Comparison of ENCODE assay signal across 32 cellular contexts in the genomic region with DNA sequence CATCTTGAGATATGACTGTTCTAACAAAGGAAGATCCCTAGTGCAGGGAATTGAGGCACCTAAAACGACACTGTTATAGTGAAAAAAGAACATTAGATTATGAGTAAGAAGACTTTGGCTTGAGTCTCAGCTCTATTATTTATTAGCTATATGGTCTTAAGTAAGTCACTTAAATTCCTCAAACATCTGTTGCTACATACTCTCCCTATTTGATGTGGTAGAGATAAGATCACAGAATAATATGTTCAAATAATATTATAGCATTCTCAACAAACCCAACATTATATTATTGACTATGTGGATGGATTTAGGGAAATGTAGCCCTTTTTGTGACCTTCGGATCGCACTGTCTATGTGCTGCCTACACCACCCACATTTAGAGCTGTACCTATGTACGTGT.
"Had no signal": no experiment of that assay in that cellular context is flagged by ENCODE, and none has a peak within 500 bp of the region (broad histone marks: within the 10 kb centered on the region; RNA-seq: fewer than 3 reads in every experiment).

No MANE protein-coding gene starts in this region.

- DNase-seq: activated CD4-positive, alpha-beta memory T cell treated with anti-CD3 and anti-CD28 coated beads, Interleukin-2, amount 10 ng/mL, durations not matched to agents 7 days and 5 days; activated CD4-positive, alpha-beta T cell treated with anti-CD3 and anti-CD28 coated beads for 1 hour; activated CD4-positive, alpha-beta T cell treated with anti-CD3 and anti-CD28 coated beads for 36 hours; activated CD4-positive, alpha-beta T cell treated with anti-CD3 and anti-CD28 coated beads for 48 hours; activated CD4-positive, alpha-beta T cell treated with anti-CD3 and anti-CD28 coated beads, Interleukin-2, amount 10 ng/mL, durations not matched to agents 7 days and 5 days; activated CD4-positive, alpha-beta T cell treated with anti-CD3 and anti-CD28 coated beads, Interleukin-2, amount 50 U/mL, for 48 hours; activated CD4-positive, CD25-positive, alpha-beta regulatory T cell; activated CD8-positive, alpha-beta memory T cell treated with anti-CD3 and anti-CD28 coated beads for 24 hours; activated CD8-positive, alpha-beta memory T cell treated with anti-CD3 and anti-CD28 coated beads, Interleukin-2, amount 10 ng/mL, durations not matched to agents 7 days and 5 days; activated CD8-positive, alpha-beta memory T cell treated with anti-CD3 and anti-CD28 coated beads, Interleukin-2, amount 50 U/mL, for 48 hours; activated CD8-positive, alpha-beta T cell treated with anti-CD3 and anti-CD28 coated beads, Interleukin-2, amount 10 ng/mL, durations not matched to agents 7 days and 5 days; activated effector memory CD4-positive, alpha-beta T cell treated with Interleukin-2 at 50 U/mL for 16 hours; activated gamma-delta T cell; activated naive CD4-positive, alpha-beta T cell treated with anti-CD3 and anti-CD28 coated beads, Interleukin-2, amount 10 ng/mL, durations not matched to agents 7 days and 5 days; activated naive CD4-positive, alpha-beta T cell treated with Interleukin-2 at 50 U/mL for 16 hours; activated naive CD8-positive, alpha-beta T cell treated with anti-CD3 and anti-CD28 coated beads, Interleukin-2, amount 10 ng/mL, durations not matched to agents 7 days and 5 days; activated naive CD8-positive, alpha-beta T cell treated with anti-CD3 and anti-CD28 coated beads, Interleukin-2, amount 50 U/mL, for 24 hours; activated T-cell treated with anti-CD3 and anti-CD28 coated beads, Interleukin-2, amount 50 U/mL, for 24 hours; activated T-cell treated with anti-CD3 and anti-CD28 coated beads, Interleukin-2, amount 50 U/mL, for 48 hours; amygdala; anterior cingulate cortex; cerebellar nuclear complex; T-helper 1 cell; T-helper 2 cell; T-helper 9 cell; WERI-Rb-1 had no signal

- H3K36me3 ChIP-seq: ascending aorta, cardiac muscle cell, WERI-Rb-1 had no signal

- ATAC-seq: activated CD4-positive, alpha-beta T cell treated with anti-CD3 and anti-CD28 coated beads for 36 hours; activated CD4-positive, CD25-positive, alpha-beta regulatory T cell treated with anti-CD3 and anti-CD28 coated beads, Interleukin-2, amount 50 U/mL, for 24 hours; activated CD8-positive, alpha-beta memory T cell treated with anti-CD3 and anti-CD28 coated beads, Interleukin-2, amount 10 ng/mL, durations not matched to agents 7 days and 5 days; activated CD8-positive, alpha-beta T cell treated with anti-CD3 and anti-CD28 coated beads, Interleukin-2, amount 10 ng/mL, durations not matched to agents 7 days and 5 days; activated naive CD8-positive, alpha-beta T cell treated with anti-CD3 and anti-CD28 coated beads, Interleukin-2, amount 50 U/mL, for 24 hours; WTC11 had no signal

- H3K4me3 ChIP-seq: ascending aorta, cardiac muscle cell had no signal

- FAIRE-seq: bronchial epithelial cell, TTC549 had no signal

- H3K27ac ChIP-seq: ascending aorta, cardiac muscle cell, WERI-Rb-1 had no signal

- H3K4me1 ChIP-seq: ascending aorta had no signal

- H3K9me3 ChIP-seq: ascending aorta had no signal

- H3K27me3 ChIP-seq: ascending aorta, cardiac muscle cell had no signal
